In the genomic region with DNA sequence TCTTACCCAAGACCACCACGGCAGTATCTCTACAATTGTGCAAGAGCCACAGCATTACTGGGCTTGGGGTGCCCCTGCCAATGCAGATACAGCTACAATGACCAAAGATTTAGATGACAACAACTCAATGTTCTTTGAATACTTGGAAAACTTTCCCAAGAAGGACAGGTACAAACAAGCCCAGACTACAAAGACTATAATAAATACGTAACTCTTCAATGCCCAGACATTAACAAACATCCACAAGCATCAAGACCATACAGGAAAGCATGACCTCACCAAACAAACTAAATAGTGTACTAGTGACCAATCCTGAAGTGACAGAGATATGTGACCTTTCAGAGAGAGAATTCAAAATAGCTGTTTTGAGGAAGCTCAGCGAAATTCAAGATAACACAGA, we compare ENCODE assay signal across 31 cellular contexts.
"Had no signal": no experiment of that assay in that cellular context is flagged by ENCODE, and none has a peak within 500 bp of the region (broad histone marks: within the 10 kb centered on the region; RNA-seq: fewer than 3 reads in every experiment).

No MANE protein-coding gene starts in this region.

- H3K27me3 ChIP-seq: colonic mucosa, uterus had no signal

- H3K4me3 ChIP-seq: colonic mucosa, left ventricle myocardium inferior, lung, mucosa of descending colon, skin epidermis, thoracic aorta, uterus had no signal

- H3K4me3 Mint-ChIP-seq: activated CD4-positive, alpha-beta memory T cell treated with anti-CD3 and anti-CD28 coated beads for 36 hours; activated T-helper 1 cell treated with anti-CD3 and anti-CD28 coated beads, Interleukin-12 subunit alpha, Interleukin-12 subunit beta, Interleukin-2, Interleukin-4 antibody, amounts not matched to agents 30 ng/mL and 10 ng/mL and 1 ng/mL, durations not matched to agents 14 hours and 24 hours and 36 hours; natural killer cell treated with Interleukin-12 subunit alpha and Interleukin-12 subunit beta and Interleukin-15 and Interleukin-18, amount 100 ng/mL, for 72 hours; stimulated activated effector memory CD8-positive, alpha-beta T cell treated with anti-CD3 and anti-CD28 coated beads, Interleukin-12 subunit alpha, Interleukin-12 subunit beta, amount 100 ng/mL, for 72 hours; stimulated activated naive CD8-positive, alpha-beta T cell treated with anti-CD3 and anti-CD28 coated beads, Interleukin-15, Interleukin-2, amounts not matched to agents 100 ng/mL and 50 ng/mL, for 24 hours; T-helper 1 cell treated with Interleukin-12 subunit alpha and Interleukin-12 subunit beta and Interleukin-4 antibody, amounts not matched to agents 30 μg/mL and 1 μg/mL, for 36 hours; type B pancreatic cell had no signal

- FAIRE-seq: endometrium, frontal cortex, islet of Langerhans, TTC549 had no signal

- H3K36me3 Mint-ChIP-seq: stimulated activated effector memory CD8-positive, alpha-beta T cell treated with anti-CD3 and anti-CD28 coated beads, Interleukin-12 subunit alpha, Interleukin-12 subunit beta, amount 100 ng/mL, for 72 hours had no signal

- H3K4me1 ChIP-seq: colonic mucosa, uterus had no signal

- H3K36me3 ChIP-seq: colonic mucosa, thoracic aorta, uterus had no signal

- H3K4me1 Mint-ChIP-seq: stimulated activated effector memory CD8-positive, alpha-beta T cell treated with anti-CD3 and anti-CD28 coated beads, Interleukin-12 subunit alpha, Interleukin-12 subunit beta, amount 100 ng/mL, for 72 hours had no signal

- H3K27ac Mint-ChIP-seq: activated CD4-positive, alpha-beta memory T cell treated with anti-CD3 and anti-CD28 coated beads for 36 hours; activated T-helper 1 cell treated with anti-CD3 and anti-CD28 coated beads, Interleukin-12 subunit alpha, Interleukin-12 subunit beta, Interleukin-2, Interleukin-4 antibody, amounts not matched to agents 30 ng/mL and 10 ng/mL and 1 ng/mL, durations not matched to agents 14 hours and 24 hours and 36 hours; natural killer cell treated with Interleukin-12 subunit alpha and Interleukin-12 subunit beta and Interleukin-15 and Interleukin-18, amount 100 ng/mL, for 72 hours; stimulated activated effector memory CD8-positive, alpha-beta T cell treated with anti-CD3 and anti-CD28 coated beads, Interleukin-12 subunit alpha, Interleukin-12 subunit beta, amount 100 ng/mL, for 72 hours; stimulated activated naive CD8-positive, alpha-beta T cell treated with anti-CD3 and anti-CD28 coated beads, Interleukin-15, Interleukin-2, amounts not matched to agents 100 ng/mL and 50 ng/mL, for 24 hours; T-helper 1 cell treated with Interleukin-12 subunit alpha and Interleukin-12 subunit beta and Interleukin-4 antibody, amounts not matched to agents 30 μg/mL and 1 μg/mL, for 36 hours; type B pancreatic cell had no signal

- DNase-seq: activated CD4-positive, alpha-beta memory T cell treated with anti-CD3 and anti-CD28 coated beads for 36 hours; activated CD4-positive, alpha-beta T cell treated with anti-CD3 and anti-CD28 coated beads for 48 hours; activated CD8-positive, alpha-beta memory T cell treated with anti-CD3 and anti-CD28 coated beads, Interleukin-2, amount 50 U/mL, for 4 hours; activated effector memory CD4-positive, alpha-beta T cell treated with anti-CD3 and anti-CD28 coated beads, Interleukin-2, amount 50 U/mL, for 16 hours; activated naive CD4-positive, alpha-beta T cell treated with anti-CD3 and anti-CD28 coated beads, Interleukin-2, amount 50 U/mL, for 16 hours; activated T-cell treated with anti-CD3 and anti-CD28 coated beads, Interleukin-2, amount 50 U/mL, for 1 hour; cerebellar nuclear complex; colonic mucosa; effector CD8-positive, alpha-beta T cell; glutamatergic neuron; left ventricle myocardium inferior; mucosa of descending colon; posterior cingulate gyrus; stimulated activated CD4-positive, alpha-beta T cell treated with anti-CD3 and anti-CD28 coated beads, Interleukin-4, amount 100 ng/mL, for 24 hours; SW 1271; T-helper 9 cell; uterus had no signal

- H3K9me3 ChIP-seq: colonic mucosa, thoracic aorta, uterus had no signal

- H3K9me3 Mint-ChIP-seq: activated T-helper 1 cell treated with anti-CD3 and anti-CD28 coated beads, Interleukin-12 subunit alpha, Interleukin-12 subunit beta, Interleukin-2, Interleukin-4 antibody, amounts not matched to agents 30 ng/mL and 10 ng/mL and 1 ng/mL, durations not matched to agents 14 hours and 24 hours and 36 hours; natural killer cell treated with Interleukin-12 subunit alpha and Interleukin-12 subunit beta and Interleukin-15 and Interleukin-18, amount 100 ng/mL, for 72 hours had no signal

- H3K27me3 Mint-ChIP-seq: activated CD4-positive, alpha-beta memory T cell treated with anti-CD3 and anti-CD28 coated beads for 36 hours; natural killer cell treated with Interleukin-12 subunit alpha and Interleukin-12 subunit beta and Interleukin-15 and Interleukin-18, amount 100 ng/mL, for 72 hours; stimulated activated naive CD8-positive, alpha-beta T cell treated with anti-CD3 and anti-CD28 coated beads, Interleukin-15, Interleukin-2, amounts not matched to agents 100 ng/mL and 50 ng/mL, for 24 hours; type B pancreatic cell had no signal

- H3K27ac ChIP-seq: colonic mucosa, left ventricle myocardium inferior, VCaP had no signal
